30 cellular contexts compared by ENCODE assay signal in the genomic region with DNA sequence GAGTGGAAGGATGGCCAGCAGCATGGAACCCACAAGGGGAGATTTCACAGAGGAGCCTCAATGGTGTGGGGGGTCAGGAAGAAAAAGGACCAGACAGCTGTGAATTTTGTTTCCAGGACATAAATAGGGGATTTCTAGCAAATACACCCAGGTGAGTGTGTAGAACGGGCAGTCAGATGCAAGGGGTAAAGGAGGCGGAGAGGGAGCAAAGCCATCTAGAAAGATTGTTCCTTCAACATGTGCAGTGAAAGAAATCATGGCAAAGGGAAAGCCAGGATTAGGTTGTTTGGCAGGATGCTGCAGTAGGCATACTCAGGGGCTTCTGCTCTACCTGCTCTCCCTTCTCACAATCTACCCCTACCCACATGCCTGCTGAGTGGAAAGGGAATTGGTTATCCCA.
DNase-seq lines count a peak whose midpoint lies in the region; ATAC-seq and TF ChIP-seq lines count a peak whose summit lies in the region.
"Had no signal": no experiment of that assay in that cellular context is flagged by ENCODE, and none has a peak within 500 bp of the region (broad histone marks: within the 10 kb centered on the region; RNA-seq: fewer than 3 reads in every experiment).

No MANE protein-coding gene starts in this region.

- H3K27me3 Mint-ChIP-seq in activated CD8-positive, alpha-beta memory T cell treated with anti-CD3 and anti-CD28 coated beads, Interleukin-2, amount 10 ng/mL, durations not matched to agents 7 days and 5 days, result no peaks in the 10 kb centered on the region
- H3K27me3 Mint-ChIP-seq in CD8-positive, alpha-beta T cell (ENCODE audit: low read depth), result no peaks in the 10 kb centered on the region
- no peaks in the 10 kb centered on the region for H3K27me3 Mint-ChIP-seq in activated T-helper 1 cell treated with anti-CD3 and anti-CD28 coated beads, Interleukin-12 subunit alpha, Interleukin-12 subunit beta, Interleukin-2, Interleukin-4 antibody, amounts not matched to agents 30 ng/mL and 10 ng/mL and 1 ng/mL, durations not matched to agents 14 hours and 24 hours and 36 hours (ENCODE audit: insufficient read depth)
- H3K27me3 Mint-ChIP-seq: activated B cell treated with CpG ODN at 0.5 μM for 24 hours had no signal

- H3K4me3 Mint-ChIP-seq in activated CD8-positive, alpha-beta memory T cell treated with anti-CD3 and anti-CD28 coated beads, Interleukin-2, amount 10 ng/mL, durations not matched to agents 7 days and 5 days, result no peak overlapping the region
- peak overlapping the region; percentile 40 for H3K4me3 Mint-ChIP-seq in CD8-positive, alpha-beta T cell
- peak overlapping the region; percentile 49 for H3K4me3 Mint-ChIP-seq in activated T-helper 1 cell treated with anti-CD3 and anti-CD28 coated beads, Interleukin-12 subunit alpha, Interleukin-12 subunit beta, Interleukin-2, Interleukin-4 antibody, amounts not matched to agents 30 ng/mL and 10 ng/mL and 1 ng/mL, durations not matched to agents 14 hours and 24 hours and 36 hours
- H3K4me3 Mint-ChIP-seq: activated B cell treated with CpG ODN at 0.5 μM for 24 hours, endodermal cell, nephron progenitor cell had no signal

- DNase-seq in activated CD8-positive, alpha-beta memory T cell treated with anti-CD3 and anti-CD28 coated beads, Interleukin-2, amount 10 ng/mL, durations not matched to agents 7 days and 5 days, result no peak
- no peak for DNase-seq in activated CD8-positive, alpha-beta memory T cell treated with anti-CD3 and anti-CD28 coated beads, Interleukin-2, amount 50 U/mL, for 48 hours
- DNase-seq in CD8-positive, alpha-beta T cell, result no peak
- no peak for DNase-seq in activated T-helper 1 cell treated with anti-CD3 and anti-CD28 coated beads, Interleukin-12 subunit alpha, Interleukin-12 subunit beta, Interleukin-2, Interleukin-4 antibody, amounts not matched to agents 30 ng/mL and 10 ng/mL and 1 ng/mL, durations not matched to agents 14 hours and 24 hours and 36 hours (ENCODE audit: low spot score)
- DNase-seq in islet precursor cell (peak; percentile 26), COLO668 (lab: John Stamatoyannopoulos, UW; ENCODE audit: unreplicated experiment) (no peak), coronary artery (ENCODE audit: low spot score) (no peak), AML-193 (lab: John Stamatoyannopoulos, UW) (no peak)
- DNase-seq: activated B cell treated with CpG ODN at 0.5 μM for 24 hours, anterior cingulate cortex, cortex of kidney, endodermal cell, foreskin keratinocyte, GM23248, heart left ventricle, Karpas-422, lower lobe of right lung, NCI-H1417 treated with DMSO at 0.1 percent for 48 hours, NCI-H345, NCI-H748 treated with DMSO at 0.1 percent for 48 hours, nephron progenitor cell, ovary, Peyer's patch, SHP77 treated with DMSO at 0.1 percent for 48 hours, trophoblast cell had no signal

- H3K27me3 ChIP-seq in CD8-positive, alpha-beta T cell (ENCODE audit: insufficient read depth, low read length), result no peaks in the 10 kb centered on the region
- H3K27me3 ChIP-seq: BLaER1, heart left ventricle, ovary, Peyer's patch, right atrium auricular region had no signal

- no peak overlapping the region for H3K4me3 ChIP-seq in CD8-positive, alpha-beta T cell (ENCODE audit: low read depth, low read length)
- no peak overlapping the region for H3K4me3 ChIP-seq in coronary artery
- H3K4me3 ChIP-seq: BLaER1, GM12878, GM23248, heart left ventricle, lower lobe of right lung, ovary, Peyer's patch, right atrium auricular region, smooth muscle cell had no signal

- peaks cover 96% of the 10 kb centered on the region for H3K4me1 ChIP-seq in CD8-positive, alpha-beta T cell (ENCODE audit: insufficient read depth, low read length)
- H3K4me1 ChIP-seq: foreskin keratinocyte, lower lobe of right lung, Peyer's patch, right atrium auricular region had no signal

- H3K27ac ChIP-seq in CD8-positive, alpha-beta T cell (ENCODE audit: low read depth, low read length), result peak overlapping the region; percentile 3
- H3K27ac ChIP-seq in coronary artery, result no peak overlapping the region
- H3K27ac ChIP-seq: BLaER1, foreskin keratinocyte, GM23248, heart left ventricle, lower lobe of right lung, ovary, Peyer's patch, right atrium auricular region had no signal

- H3K4me1 Mint-ChIP-seq in activated CD8-positive, alpha-beta memory T cell treated with anti-CD3 and anti-CD28 coated beads, Interleukin-2, amount 10 ng/mL, durations not matched to agents 7 days and 5 days, result peaks cover 45% of the 10 kb centered on the region
- peaks cover 95% of the 10 kb centered on the region for H3K4me1 Mint-ChIP-seq in CD8-positive, alpha-beta T cell (ENCODE audit: low read depth)
- H3K4me1 Mint-ChIP-seq in activated T-helper 1 cell treated with anti-CD3 and anti-CD28 coated beads, Interleukin-12 subunit alpha, Interleukin-12 subunit beta, Interleukin-2, Interleukin-4 antibody, amounts not matched to agents 30 ng/mL and 10 ng/mL and 1 ng/mL, durations not matched to agents 14 hours and 24 hours and 36 hours (ENCODE audit: low read depth), result peaks cover 90% of the 10 kb centered on the region

- H3K36me3 ChIP-seq in CD8-positive, alpha-beta T cell (ENCODE audit: insufficient read depth, low read length), result no peaks in the 10 kb centered on the region
- H3K36me3 ChIP-seq: BLaER1, heart left ventricle, lower lobe of right lung, ovary, Peyer's patch, right atrium auricular region had no signal

- CTCF ChIA-PET in activated CD8-positive, alpha-beta memory T cell treated with anti-CD3 and anti-CD28 coated beads, Interleukin-2, amount 10 ng/mL, durations not matched to agents 7 days and 5 days (lab: Charles Lee), result interaction anchor here (1.2 to 1.6 kb wide), 3 partner anchors 16 to 326 kb away, joined by 3 to 12 read pairs (median 4); no protein-coding TSS in a partner anchor
- CTCF ChIA-PET in CD8-positive, alpha-beta T cell (lab: Charles Lee), result interaction anchor here (0.7 to 2.2 kb wide), 5 partner anchors 10 to 119 kb away, joined by 3 to 18 read pairs (median 3); no protein-coding TSS in a partner anchor

- H3K9me3 Mint-ChIP-seq in activated CD8-positive, alpha-beta memory T cell treated with anti-CD3 and anti-CD28 coated beads, Interleukin-2, amount 10 ng/mL, durations not matched to agents 7 days and 5 days (ENCODE audit: low read depth), result no peaks in the 10 kb centered on the region
- H3K9me3 Mint-ChIP-seq in CD8-positive, alpha-beta T cell, result no peaks in the 10 kb centered on the region
- H3K9me3 Mint-ChIP-seq in activated T-helper 1 cell treated with anti-CD3 and anti-CD28 coated beads, Interleukin-12 subunit alpha, Interleukin-12 subunit beta, Interleukin-2, Interleukin-4 antibody, amounts not matched to agents 30 ng/mL and 10 ng/mL and 1 ng/mL, durations not matched to agents 14 hours and 24 hours and 36 hours, result peaks cover 8% of the 10 kb centered on the region
- H3K9me3 Mint-ChIP-seq: activated B cell treated with CpG ODN at 0.5 μM for 24 hours, endodermal cell, nephron progenitor cell had no signal

- ATAC-seq in activated CD8-positive, alpha-beta memory T cell treated with anti-CD3 and anti-CD28 coated beads, Interleukin-2, amount 10 ng/mL, durations not matched to agents 7 days and 5 days, result no peak
- ATAC-seq in CD8-positive, alpha-beta T cell, result no peak
- ATAC-seq: esophagus mucosa, foreskin keratinocyte, heart left ventricle had no signal

- intact Hi-C loops in CD8-positive, alpha-beta T cell (cut with DNase I, micrococcal nuclease), result loop anchor here (2.0 to 10.0 kb wide), 7 partner anchors 16 to 1060 kb away; a partner anchor contains a TSS
- intact Hi-C loops in activated T-helper 1 cell treated with anti-CD3 and anti-CD28 coated beads, Interleukin-12 subunit alpha, Interleukin-12 subunit beta, Interleukin-2, Interleukin-4 antibody, amounts not matched to agents 30 ng/mL and 10 ng/mL and 1 ng/mL, durations not matched to agents 14 hours and 24 hours and 36 hours (cut with micrococcal nuclease), result loop anchor here (2.0 to 10.0 kb wide), 7 partner anchors 66 to 1343 kb away; a partner anchor contains a TSS

- no peaks in the 10 kb centered on the region for H3K9me3 ChIP-seq in CD8-positive, alpha-beta T cell (ENCODE audit: low read length)
- H3K9me3 ChIP-seq: BLaER1, heart left ventricle, lower lobe of right lung, ovary, Peyer's patch, right atrium auricular region had no signal

- POLR2A ChIA-PET in CD8-positive, alpha-beta T cell (lab: Charles Lee), result interaction anchor here (0.7 to 3.3 kb wide), 10 partner anchors 8 to 656 kb away, joined by 3 to 14 read pairs (median 8); a partner anchor contains a TSS

- peak overlapping the region; percentile 66 for H3K27ac Mint-ChIP-seq in activated CD8-positive, alpha-beta memory T cell treated with anti-CD3 and anti-CD28 coated beads, Interleukin-2, amount 10 ng/mL, durations not matched to agents 7 days and 5 days
- H3K27ac Mint-ChIP-seq in CD8-positive, alpha-beta T cell, result peak overlapping the region; percentile 84
- H3K27ac Mint-ChIP-seq in activated T-helper 1 cell treated with anti-CD3 and anti-CD28 coated beads, Interleukin-12 subunit alpha, Interleukin-12 subunit beta, Interleukin-2, Interleukin-4 antibody, amounts not matched to agents 30 ng/mL and 10 ng/mL and 1 ng/mL, durations not matched to agents 14 hours and 24 hours and 36 hours, result peak overlapping the region; percentile 95
- H3K27ac Mint-ChIP-seq: activated B cell treated with CpG ODN at 0.5 μM for 24 hours, endodermal cell had no signal

- no peaks in the 10 kb centered on the region for H3K36me3 Mint-ChIP-seq in activated CD8-positive, alpha-beta memory T cell treated with anti-CD3 and anti-CD28 coated beads, Interleukin-2, amount 10 ng/mL, durations not matched to agents 7 days and 5 days
- H3K36me3 Mint-ChIP-seq in CD8-positive, alpha-beta T cell, result no peaks in the 10 kb centered on the region
- peaks cover 8% of the 10 kb centered on the region for H3K36me3 Mint-ChIP-seq in activated T-helper 1 cell treated with anti-CD3 and anti-CD28 coated beads, Interleukin-12 subunit alpha, Interleukin-12 subunit beta, Interleukin-2, Interleukin-4 antibody, amounts not matched to agents 30 ng/mL and 10 ng/mL and 1 ng/mL, durations not matched to agents 14 hours and 24 hours and 36 hours (ENCODE audit: low read depth)

- no peak for TF ChIP-seq CTCF in CD8-positive, alpha-beta T cell (IDR thresholded peaks at IDR 0.05)
- TF ChIP-seq CTCF in coronary artery (IDR thresholded peaks at IDR 0.05), result no peak
